Comparison of ENCODE assay signal across 10 cellular contexts in genomic region chr16:11309895-11310633, GRCh38. TPM values are rescaled to one million over a fixed set of nuclear protein-coding genes. Genes with fewer than 3 reads are reported as not detected.
DNase-seq lines count a peak whose midpoint lies in the region; ATAC-seq, FAIRE-seq and TF ChIP-seq lines count a peak whose summit lies in the region.
"Had no signal": no experiment of that assay in that cellular context is flagged by ENCODE, and none has a peak within 500 bp of the region (broad histone marks: within the 10 kb centered on the region; RNA-seq: fewer than 3 reads in every experiment).

No MANE protein-coding gene starts in this region.

- peaks cover 2% of the 10 kb centered on the region; the same call in 2 of the 3 replicates for H3K9me3 ChIP-seq in GM12878 (replicated peaks; ENCODE audit: control insufficient read depth, insufficient read depth, low read length)

- H2AFZ ChIP-seq in GM12878 (ENCODE audit: control insufficient read depth, low read depth, low read length) = no peak overlapping the region; the same call in 1 of the 2 replicates

- DNase-seq in COLO668 (lab: John Stamatoyannopoulos, UW; ENCODE audit: unreplicated experiment) = peak; percentile 25
- DNase-seq in GM12878 (ENCODE audit: low read depth, low spot score) = peak; percentile 77
- no peak for DNase-seq in RWPE1 (ENCODE audit: low spot score)
- DNase-seq in SKM-1 treated with dmso at 0.1 percent for 144 hours (lab: John Stamatoyannopoulos, UW; ENCODE audit: unreplicated experiment) = no peak
- no peak for DNase-seq in stimulated activated CD4-positive, alpha-beta T cell treated with anti-CD3 and anti-CD28 coated beads, Interleukin-4, amount 100 ng/mL, for 1 hour
- no peak for DNase-seq in GM19240 (ENCODE audit: insufficient read length, low spot score)
- DNase-seq: SHP77 treated with DMSO at 0.1 percent for 48 hours had no signal

- H3K4me2 ChIP-seq in GM12878 (ENCODE audit: control insufficient read depth, insufficient read depth) = peak overlapping the region; percentile 57

- peaks cover 67% of the 10 kb centered on the region for H3K4me1 ChIP-seq in GM12878 (ENCODE audit: control insufficient read depth, insufficient read depth, low read length)

- no peak for FAIRE-seq in GM12878 (lab: Jason Lieb, UNC)

- TF ChIP-seq POLR2A in GM12878 (IDR thresholded peaks at IDR 0.05; ENCODE audit: low read depth, low read length) = no peak

- TF ChIP-seq EP300 in GM12878 (IDR thresholded peaks at IDR 0.05; ENCODE audit: borderline replicate concordance in 1 of 2, control insufficient read depth in 1 of 2, low read depth in 2 of 2, low read length in 2 of 2) = peak; percentile 5 to 63; a peak in 1 of 4 replicates

- SMC1A ChIA-PET in GM12878 (lab: Charles Lee; ENCODE audit: uncharacterized antibody, unreplicated experiment) = interaction anchor here (0.6 to 7.4 kb wide), 19 partner anchors 11 to 368 kb away, joined by 3 to 194 read pairs (median 3); partner anchors contain the start of gene SOCS1

- TF ChIP-seq CTCF in GM12878 (IDR thresholded peaks at IDR 0.05 in 2 of 3, conservative IDR thresholded peaks at IDR 0.05 in 1 of 3; ENCODE audit: control insufficient read depth in 2 of 3, extremely low read depth in 1 of 3, insufficient read depth in 1 of 3, low read depth in 3 of 3, low read length in 3 of 3) = no peak
- no peak for TF ChIP-seq CTCF in RWPE1 (conservative IDR thresholded peaks at IDR 0.05; ENCODE audit: low read depth)

- peak overlapping the region; percentile 27; the same call in 1 of the 2 replicates for H3K4me3 ChIP-seq in GM12878

- in situ Hi-C loops in GM12878 (cut with MboI) = loop anchor here (5.0 to 10.0 kb wide), 2 partner anchors 343 to 1005 kb away; no protein-coding TSS in a partner anchor

- no peaks in the 10 kb centered on the region for H4K20me1 ChIP-seq in GM12878 (ENCODE audit: control insufficient read depth, insufficient read depth)

- no peaks in the 10 kb centered on the region for H3K27me3 ChIP-seq in GM12878 (replicated peaks in 1 of 2; ENCODE audit: control insufficient read depth in 2 of 2, insufficient read depth in 2 of 2, low read length in 1 of 2)

- ATAC-seq in GM19452 (IDR thresholded peaks at IDR 0.05; ENCODE audit: unreplicated experiment) = peak; percentile 41
- ATAC-seq in HG03439 (IDR thresholded peaks at IDR 0.05; ENCODE audit: unreplicated experiment) = peak; percentile 46
- peak; percentile 49 for ATAC-seq in GM12878

- no TSS peak for BruUV-seq in GM12878 (replicated peaks; lab: Mats Ljungman, UMichigan)

- H3K36me3 ChIP-seq in GM12878 (ENCODE audit: control insufficient read depth in 2 of 2, insufficient read depth in 2 of 2, low read length in 1 of 2) = no peaks in the 10 kb centered on the region

- RAD21 ChIA-PET in GM12878 (lab: Charles Lee; ENCODE audit: unreplicated experiment) = interaction anchor here (0.6 to 8.5 kb wide), 14 partner anchors 11 to 345 kb away, joined by 3 to 206 read pairs (median 6); partner anchors contain the start of gene SOCS1

- POLR2A ChIA-PET in GM12878 (lab: Charles Lee) = interaction anchor here (0.5 to 5.4 kb wide), 17 partner anchors 11 to 996 kb away, joined by 3 to 85 read pairs (median 5); partner anchors contain the start of gene SOCS1
- POLR2A ChIA-PET in RWPE1 (lab: Yijun Ruan, JAX; ENCODE audit: low non-redundant PET) = no interaction called here

- intact Hi-C loops in GM12878 (cut with micrococcal nuclease; ENCODE audit: unreplicated experiment) = loop anchor here (2.0 to 5.0 kb wide), 3 partner anchors 53 to 345 kb away; partner anchors contain the start of gene SOCS1

- 29% methylated on average over 9 of the region's 9 CpGs for WGBS in GM12878 (ENCODE audit: insufficient coverage, insufficient replicate concordance, low lambda C conversion rate, missing lambda C conversion rate)

- CTCF ChIA-PET in GM12878 (lab: Yijun Ruan, JAX) (interaction anchor here (1.0 to 6.9 kb wide), 10 partner anchors 12 to 346 kb away, joined by 3 to 70 read pairs (median 8); partner anchors contain the start of gene SOCS1), RWPE1 (lab: Yijun Ruan, JAX) (no interaction called here)

- no peak for TF ChIP-seq RAD21 in GM12878 (IDR thresholded peaks at IDR 0.05; ENCODE audit: insufficient read depth, low read depth, low read length)

- H3K9ac ChIP-seq in GM12878 (ENCODE audit: control insufficient read depth, insufficient read depth, low read length) = peak overlapping the region; percentile 42; the same call in 1 of the 2 replicates

- H3K79me2 ChIP-seq in GM12878 (ENCODE audit: control insufficient read depth, insufficient read depth, low read length) = no peaks in the 10 kb centered on the region

- H3K27ac ChIP-seq in GM12878 (ENCODE audit: control insufficient read depth, insufficient read depth) (peak overlapping the region; percentile 90), RWPE1 (no peak overlapping the region)

RNA-seq across cellular contexts. Expression of gene PRM1, which starts 28.9 kb away (rescaled TPM):
- not detected in 2 replicates for total RNA-seq in GM12878 (2013; cell fraction: nucleolus; rRNA removed)
- total RNA-seq in GM12878 (2014; rRNA removed) (not detected in 2 replicates), GM12878 (2014; rRNA removed; fragmentation: Illumina TruSeq; extraction: Trizol) (not detected in 2 replicates), GM12878 (2021) (0.56 TPM in 1 of 2 replicates, not detected in the other)
- polyA plus RNA-seq in GM12878 (2011; ENCODE audit: low read depth) = not detected
- polyA plus RNA-seq in GM12878 (2011; rRNA removed) (not detected in 2 replicates), GM12878 (2014; fragmentation: Illumina TruSeq; extraction: Trizol) (not detected in 2 replicates), GM12878 (2014; fragmentation: Nextera tagmentation; extraction: Ambion mirVana) (under 1 TPM in 1 of 2 experiments, not detected in 1; 0.20 TPM), GM12878 (2014; rRNA removed) (not detected in 2 replicates), GM12878 (2016; fragmentation: Nextera tagmentation; extraction: Ambion mirVana) (not detected)
- polyA plus RNA-seq in GM12878 (2011; cell fraction: cytosol; rRNA removed) = not detected in 2 replicates
- polyA plus RNA-seq in GM12878 (2011; cell fraction: nucleus; rRNA removed) = not detected in 2 replicates
- not detected in 2 replicates for polyA plus RNA-seq in GM12878 (2012)
- not detected in 2 replicates for polyA minus RNA-seq in GM12878 (2011; rRNA and poly(A)+ RNA removed)
- polyA minus RNA-seq in GM12878 (2011; cell fraction: cytosol; rRNA and poly(A)+ RNA removed) = not detected in 2 replicates
- polyA minus RNA-seq in GM12878 (2011; cell fraction: nucleus; rRNA and poly(A)+ RNA removed) = not detected in 2 replicates
- total RNA-seq: glomerular endothelial cell had no signal

RNA-seq across cellular contexts. Expression of gene PRM2, which starts 33.8 kb away (rescaled TPM):
- not detected in 2 replicates for total RNA-seq in GM12878 (2013; cell fraction: nucleolus; rRNA removed)
- not detected in 2 replicates for total RNA-seq in GM12878 (2014; rRNA removed)
- not detected in 2 replicates for total RNA-seq in GM12878 (2014; rRNA removed; fragmentation: Illumina TruSeq; extraction: Trizol)
- not detected in 2 replicates for total RNA-seq in GM12878 (2021)
- not detected for polyA plus RNA-seq in GM12878 (2011; ENCODE audit: low read depth)
- not detected in 2 replicates for polyA plus RNA-seq in GM12878 (2011; rRNA removed)
- not detected in 2 replicates for polyA plus RNA-seq in GM12878 (2011; cell fraction: cytosol; rRNA removed)
- polyA plus RNA-seq in GM12878 (2011; cell fraction: nucleus; rRNA removed) = not detected in 2 replicates
- polyA plus RNA-seq in GM12878 (2012) = not detected in 2 replicates
- not detected in 2 replicates for polyA plus RNA-seq in GM12878 (2014; fragmentation: Illumina TruSeq; extraction: Trizol)
- not detected for polyA plus RNA-seq in GM12878 (2014; fragmentation: Nextera tagmentation; extraction: Ambion mirVana)
- 0.27 TPM in 1 of 2 replicates, not detected in the other for polyA plus RNA-seq in GM12878 (2014; rRNA removed)
- polyA plus RNA-seq in GM12878 (2016; fragmentation: Nextera tagmentation; extraction: Ambion mirVana) = not detected
- not detected in 2 replicates for polyA minus RNA-seq in GM12878 (2011; rRNA and poly(A)+ RNA removed)
- not detected in 2 replicates for polyA minus RNA-seq in GM12878 (2011; cell fraction: cytosol; rRNA and poly(A)+ RNA removed)
- polyA minus RNA-seq in GM12878 (2011; cell fraction: nucleus; rRNA and poly(A)+ RNA removed) = not detected in 2 replicates
- total RNA-seq: glomerular endothelial cell had no signal

RNA-seq across cellular contexts. Expression of gene RMI2, which starts 35.2 kb away (rescaled TPM):
- total RNA-seq in GM12878 (2013; cell fraction: nucleolus; rRNA removed) = 50.7 and 51.0 TPM in 2 replicates
- total RNA-seq in GM12878 (2014; rRNA removed) (30.3 and 38.6 TPM in 2 replicates), GM12878 (2014; rRNA removed; fragmentation: Illumina TruSeq; extraction: Trizol) (25.4 and 26.6 TPM in 2 replicates), GM12878 (2021) (39.2 and 39.3 TPM in 2 replicates)
- polyA plus RNA-seq in GM12878 (2011; ENCODE audit: low read depth) = 18.7 TPM
- polyA plus RNA-seq in GM12878 (2011; rRNA removed) (34.0 and 51.7 TPM in 2 replicates), GM12878 (2014; fragmentation: Illumina TruSeq; extraction: Trizol) (47.1 and 65.7 TPM in 2 replicates), GM12878 (2014; fragmentation: Nextera tagmentation; extraction: Ambion mirVana) (10 to 100 TPM in 1 of 2 experiments, 1 to 10 TPM in 1; 9.6 to 21.7 TPM), GM12878 (2014; rRNA removed) (28.5 and 34.6 TPM in 2 replicates), GM12878 (2016; fragmentation: Nextera tagmentation; extraction: Ambion mirVana) (10 to 100 TPM; 26.4 to 68.8 TPM)
- polyA plus RNA-seq in GM12878 (2011; cell fraction: cytosol; rRNA removed) = 16.0 and 24.0 TPM in 2 replicates
- polyA plus RNA-seq in GM12878 (2011; cell fraction: nucleus; rRNA removed) = 18.6 and 23.4 TPM in 2 replicates
- polyA plus RNA-seq in GM12878 (2012) = 25.6 and 28.3 TPM in 2 replicates
- polyA minus RNA-seq in GM12878 (2011; rRNA and poly(A)+ RNA removed) = 14.5 and 20.4 TPM in 2 replicates
- polyA minus RNA-seq in GM12878 (2011; cell fraction: cytosol; rRNA and poly(A)+ RNA removed) = 6.9 and 8.0 TPM in 2 replicates
- polyA minus RNA-seq in GM12878 (2011; cell fraction: nucleus; rRNA and poly(A)+ RNA removed) = 5.2 and 6.1 TPM in 2 replicates

RNA-seq across cellular contexts. Expression of gene PRM3, which starts 36.6 kb away (rescaled TPM):
- total RNA-seq in GM12878 (2013; cell fraction: nucleolus; rRNA removed) = not detected in 2 replicates
- total RNA-seq in GM12878 (2014; rRNA removed) (not detected in 2 replicates), GM12878 (2014; rRNA removed; fragmentation: Illumina TruSeq; extraction: Trizol) (not detected in 2 replicates), GM12878 (2021) (not detected in 2 replicates)
- polyA plus RNA-seq in GM12878 (2011; ENCODE audit: low read depth) = not detected
- polyA plus RNA-seq in GM12878 (2011; rRNA removed) (not detected in 2 replicates), GM12878 (2014; fragmentation: Illumina TruSeq; extraction: Trizol) (not detected in 2 replicates), GM12878 (2014; fragmentation: Nextera tagmentation; extraction: Ambion mirVana) (not detected), GM12878 (2014; rRNA removed) (not detected in 2 replicates), GM12878 (2016; fragmentation: Nextera tagmentation; extraction: Ambion mirVana) (not detected)
- not detected in 2 replicates for polyA plus RNA-seq in GM12878 (2011; cell fraction: cytosol; rRNA removed)
- not detected in 2 replicates for polyA plus RNA-seq in GM12878 (2011; cell fraction: nucleus; rRNA removed)
- not detected in 2 replicates for polyA plus RNA-seq in GM12878 (2012)
- polyA minus RNA-seq in GM12878 (2011; rRNA and poly(A)+ RNA removed) = not detected in 2 replicates
- not detected in 2 replicates for polyA minus RNA-seq in GM12878 (2011; cell fraction: cytosol; rRNA and poly(A)+ RNA removed)
- polyA minus RNA-seq in GM12878 (2011; cell fraction: nucleus; rRNA and poly(A)+ RNA removed) = not detected in 2 replicates
- total RNA-seq: glomerular endothelial cell had no signal

RNA-seq across cellular contexts. Expression of gene TNP2, which starts 40.9 kb away (rescaled TPM):
- not detected in 2 replicates for total RNA-seq in GM12878 (2013; cell fraction: nucleolus; rRNA removed)
- total RNA-seq in GM12878 (2014; rRNA removed) (not detected in 2 replicates), GM12878 (2014; rRNA removed; fragmentation: Illumina TruSeq; extraction: Trizol) (not detected in 2 replicates), GM12878 (2021) (not detected in 2 replicates)
- polyA plus RNA-seq in GM12878 (2011; ENCODE audit: low read depth) = not detected
- polyA plus RNA-seq in GM12878 (2011; rRNA removed) (not detected in 2 replicates), GM12878 (2014; fragmentation: Illumina TruSeq; extraction: Trizol) (not detected in 2 replicates), GM12878 (2014; fragmentation: Nextera tagmentation; extraction: Ambion mirVana) (not detected), GM12878 (2014; rRNA removed) (not detected in 2 replicates), GM12878 (2016; fragmentation: Nextera tagmentation; extraction: Ambion mirVana) (not detected)
- polyA plus RNA-seq in GM12878 (2011; cell fraction: cytosol; rRNA removed) = not detected in 2 replicates
- not detected in 2 replicates for polyA plus RNA-seq in GM12878 (2011; cell fraction: nucleus; rRNA removed)
- polyA plus RNA-seq in GM12878 (2012) = not detected in 2 replicates
- not detected in 2 replicates for polyA minus RNA-seq in GM12878 (2011; rRNA and poly(A)+ RNA removed)
- polyA minus RNA-seq in GM12878 (2011; cell fraction: cytosol; rRNA and poly(A)+ RNA removed) = not detected in 2 replicates
- not detected in 2 replicates for polyA minus RNA-seq in GM12878 (2011; cell fraction: nucleus; rRNA and poly(A)+ RNA removed)
- total RNA-seq: glomerular endothelial cell had no signal

Comparison
In these comparisons a context has a peak if more than half of its experiments do, and no peak if none do; other contexts are left out.
1. DNase-seq: peak in COLO668 (single experiment) and GM12878 (single experiment); none in RWPE1 (single experiment), SKM-1 treated with dmso at 0.1 percent for 144 hours (single experiment), stimulated activated CD4-positive, alpha-beta T cell treated with anti-CD3 and anti-CD28 coated beads, Interleukin-4, amount 100 ng/mL, for 1 hour (single experiment) and GM19240 (single experiment).
2. Peak in every context shown above with its lines, with median percentiles within 50 percentile points of each other: ATAC-seq.